ENCODE assay signal across 8 cellular contexts in genomic region chr9:3181049-3181953, GRCh38.
DNase-seq lines count a peak whose midpoint lies in the region; ATAC-seq and TF ChIP-seq lines count a peak whose summit lies in the region.

No MANE protein-coding gene starts in this region.

- CTCF ChIA-PET in activated CD4-positive, alpha-beta T cell treated with anti-CD3 and anti-CD28 coated beads for 36 hours (lab: Charles Lee) = interaction anchor here (0.6 to 2.1 kb wide), 7 partner anchors 31 to 456 kb away, joined by 3 to 10 read pairs (median 5); no protein-coding TSS in a partner anchor

- peak; percentile 83 for ATAC-seq in activated CD4-positive, alpha-beta T cell treated with anti-CD3 and anti-CD28 coated beads for 36 hours
- ATAC-seq in HG03460 (IDR thresholded peaks at IDR 0.05; ENCODE audit: unreplicated experiment) (no peak), GM18861 (IDR thresholded peaks at IDR 0.05; ENCODE audit: unreplicated experiment) (no peak)

- TF ChIP-seq CTCF in GM20000 (IDR thresholded peaks at IDR 0.05; ENCODE audit: extremely low read depth, missing control alignments) (no peak), epithelial cell of proximal tubule (conservative IDR thresholded peaks at IDR 0.05; ENCODE audit: low read depth, low read length) (peak; percentile 32), neural progenitor cell (IDR thresholded peaks at IDR 0.05) (peak; percentile 58)

- H3K4me3 ChIP-seq in epithelial cell of proximal tubule (ENCODE audit: low read depth, low read length) (peak overlapping the region; percentile 23), neural progenitor cell (peak overlapping the region; percentile 67)

- POLR2A ChIA-PET in activated CD4-positive, alpha-beta T cell treated with anti-CD3 and anti-CD28 coated beads for 36 hours (lab: Charles Lee) = no interaction called here

- no peaks in the 10 kb centered on the region for H3F3A ChIP-seq in neural progenitor cell (ENCODE audit: low read depth)

- H4K20me1 ChIP-seq in neural progenitor cell (ENCODE audit: low read depth) = no peaks in the 10 kb centered on the region

- H3K4me1 ChIP-seq in neural progenitor cell = peaks cover 19% of the 10 kb centered on the region

- intact Hi-C loops in activated CD4-positive, alpha-beta T cell treated with anti-CD3 and anti-CD28 coated beads for 36 hours (cut with DNase I, micrococcal nuclease) = loop anchor here (1.0 kb wide), 2 partner anchors 319 to 324 kb away; no protein-coding TSS in a partner anchor

- H3K4me3 Mint-ChIP-seq in activated CD4-positive, alpha-beta T cell treated with anti-CD3 and anti-CD28 coated beads for 36 hours = peak overlapping the region; percentile 60
- peak overlapping the region; percentile 49 for H3K4me3 Mint-ChIP-seq in neural progenitor cell

- H3K79me2 ChIP-seq in neural progenitor cell (ENCODE audit: low read depth) = no peaks in the 10 kb centered on the region

- H3K27me3 Mint-ChIP-seq in activated CD4-positive, alpha-beta T cell treated with anti-CD3 and anti-CD28 coated beads for 36 hours = peaks cover 36% of the 10 kb centered on the region
- H3K27me3 Mint-ChIP-seq in neural progenitor cell (ENCODE audit: insufficient read depth, low read depth) = peaks cover 5% of the 10 kb centered on the region

- H3K4me2 ChIP-seq in neural progenitor cell = peak overlapping the region; percentile 96

- H3K27me3 ChIP-seq in neural progenitor cell = peaks cover 56% of the 10 kb centered on the region

- H3K9me3 ChIP-seq in neural progenitor cell (ENCODE audit: low read depth) = no peaks in the 10 kb centered on the region

- DNase-seq in CD1c-positive myeloid dendritic cell (ENCODE audit: extremely low spot score) (peak; percentile 9), GM20000 (ENCODE audit: low spot score) (peak; percentile 35), NCI-H1092 (lab: John Stamatoyannopoulos, UW) (peak; percentile 86), epithelial cell of proximal tubule (ENCODE audit: low read depth) (no peak), neural progenitor cell (ENCODE audit: low spot score) (peak; percentile 83)
- peak; percentile 77 for DNase-seq in activated CD4-positive, alpha-beta T cell treated with anti-CD3 and anti-CD28 coated beads for 36 hours

- H3K36me3 Mint-ChIP-seq in activated CD4-positive, alpha-beta T cell treated with anti-CD3 and anti-CD28 coated beads for 36 hours (ENCODE audit: low read depth) = no peaks in the 10 kb centered on the region
- no peaks in the 10 kb centered on the region for H3K36me3 Mint-ChIP-seq in neural progenitor cell

- no peak overlapping the region for H3K9ac ChIP-seq in neural progenitor cell

- H3K4me1 Mint-ChIP-seq in activated CD4-positive, alpha-beta T cell treated with anti-CD3 and anti-CD28 coated beads for 36 hours = peaks cover 2% of the 10 kb centered on the region
- H3K4me1 Mint-ChIP-seq in neural progenitor cell = peaks cover 2% of the 10 kb centered on the region

- H2AFZ ChIP-seq in neural progenitor cell (replicated peaks) = peak overlapping the region; percentile 99

- H3K36me3 ChIP-seq in neural progenitor cell = no peaks in the 10 kb centered on the region

- H3K27ac ChIP-seq in neural progenitor cell = no peak overlapping the region

- H3K9me3 Mint-ChIP-seq in activated CD4-positive, alpha-beta T cell treated with anti-CD3 and anti-CD28 coated beads for 36 hours (ENCODE audit: low read depth) = no peaks in the 10 kb centered on the region
- peaks cover 3% of the 10 kb centered on the region for H3K9me3 Mint-ChIP-seq in neural progenitor cell

- no peak overlapping the region for H3K27ac Mint-ChIP-seq in activated CD4-positive, alpha-beta T cell treated with anti-CD3 and anti-CD28 coated beads for 36 hours
- H3K27ac Mint-ChIP-seq in neural progenitor cell = no peak overlapping the region
